8 cellular contexts compared by ENCODE assay signal in the genomic region with DNA sequence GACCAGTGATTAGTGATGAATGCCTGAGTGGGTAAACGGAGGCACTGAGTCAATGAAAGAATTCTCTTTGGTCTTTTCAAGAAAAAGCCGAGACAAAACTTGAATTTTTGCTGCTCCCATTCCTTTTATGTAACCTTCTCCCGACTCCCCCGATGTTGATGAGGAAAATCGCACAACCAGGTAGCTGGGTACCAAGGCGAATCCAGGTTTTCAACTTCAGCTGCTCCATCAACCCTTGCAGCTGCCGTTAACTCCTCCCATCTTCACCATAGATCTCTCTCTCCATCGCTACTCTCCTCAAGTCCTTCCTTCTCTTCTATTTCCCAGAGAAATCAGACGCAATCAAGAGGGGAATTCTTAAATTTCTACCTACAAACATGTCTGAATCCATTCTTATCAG.
DNase-seq lines count a peak whose midpoint lies in the region; ATAC-seq and TF ChIP-seq lines count a peak whose summit lies in the region.

No MANE protein-coding gene starts in this region.

- no peak for ATAC-seq in HG02981 (IDR thresholded peaks at IDR 0.05; ENCODE audit: unreplicated experiment)

- POLR2A ChIA-PET in HEK293T (lab: Yijun Ruan, JAX) = no interaction called here

- H3K9me3 ChIP-seq in muscle layer of duodenum (ENCODE audit: control insufficient read depth in 1 of 2, low read length in 2 of 2) = no peaks in the 10 kb centered on the region

- no peak for TF ChIP-seq CTCF in AG10803 (conservative IDR thresholded peaks at IDR 0.05; ENCODE audit: low read length)
- no peak for TF ChIP-seq CTCF in choroid plexus epithelial cell (conservative IDR thresholded peaks at IDR 0.05; ENCODE audit: low read depth, low read length)

- no peaks in the 10 kb centered on the region for H3K36me3 ChIP-seq in muscle layer of duodenum (ENCODE audit: control insufficient read depth in 1 of 2, insufficient read depth in 2 of 2, low read length in 2 of 2)

- H3K27ac ChIP-seq in muscle layer of duodenum (ENCODE audit: low read length) = peak overlapping the region; percentile 30

- CTCF ChIA-PET in HEK293T (lab: Yijun Ruan, JAX) = interaction anchor here (0.6 to 1.9 kb wide), 3 partner anchors 34 to 176 kb away, joined by 3 to 4 read pairs (median 3); a partner anchor contains a TSS

- H3K4me1 ChIP-seq in muscle layer of duodenum (ENCODE audit: control insufficient read depth in 1 of 2, insufficient read depth in 2 of 2, low read length in 2 of 2) = peaks cover 4 to 16% of the 10 kb centered on the region in 2 donors

- DNase-seq in AG10803 (ENCODE audit: low read depth) = no peak
- DNase-seq in HEK293T (ENCODE audit: extremely low spot score) = peak; percentile 8
- no peak for DNase-seq in choroid plexus epithelial cell (ENCODE audit: low read depth)
- no peak for DNase-seq in amygdala (lab: John Stamatoyannopoulos, UW)
- DNase-seq in HuH-7.5 (ENCODE audit: low spot score) = no peak
- no peak for DNase-seq in NCI-H1417 treated with DMSO at 0.1 percent for 48 hours (lab: John Stamatoyannopoulos, UW)

- H3K27me3 ChIP-seq in muscle layer of duodenum (ENCODE audit: low read depth, low read length) = no peaks in the 10 kb centered on the region

- H3K4me3 ChIP-seq in AG10803 (ENCODE audit: low read length) (peak overlapping the region; percentile 64), choroid plexus epithelial cell (ENCODE audit: low read depth, low read length) (peak overlapping the region; percentile 48), muscle layer of duodenum (ENCODE audit: low read depth in 1 of 2, low read length in 2 of 2) (peak overlapping the region; percentile 65 to 68)

TF ChIP-seq in HEK293T, 16 proteins besides CTCF, POLR2A, EP300 and RAD21:
- TF ChIP-seq SP1 (IDR thresholded peaks at IDR 0.05) (no peak), BHLHE40 (IDR thresholded peaks at IDR 0.05; ENCODE audit: borderline replicate concordance) (no peak), SUZ12 (IDR thresholded peaks at IDR 0.05) (no peak), L3MBTL2 (conservative IDR thresholded peaks at IDR 0.05) (no peak), TARDBP (IDR thresholded peaks at IDR 0.05) (no peak)
TF ChIP-seq in HEK293T: peak in this region for 0.
